In the genomic region with DNA sequence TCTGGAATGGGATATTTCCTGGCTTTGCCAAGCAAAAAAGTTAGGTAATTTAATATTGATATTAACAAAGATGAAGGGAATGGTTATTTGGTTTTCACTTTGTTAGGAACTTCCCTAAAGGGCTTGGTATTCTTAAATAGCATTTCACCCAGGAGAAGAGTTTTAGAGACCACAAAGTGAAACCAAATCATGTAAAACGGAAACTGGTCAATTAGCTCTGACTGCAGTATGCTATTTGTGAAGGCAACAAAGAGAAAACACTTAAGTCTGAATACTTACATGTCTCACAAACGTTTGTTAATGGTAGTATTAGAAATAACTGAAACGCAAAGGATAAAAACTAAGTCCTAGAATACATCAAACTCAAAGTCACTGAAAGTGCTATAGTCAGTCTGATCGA, we compare ENCODE assay signal across 10 cellular contexts. TPM values are rescaled to one million over a fixed set of nuclear protein-coding genes. Genes with fewer than 3 reads are reported as not detected.
DNase-seq lines count a peak whose midpoint lies in the region; ATAC-seq and TF ChIP-seq lines count a peak whose summit lies in the region.
"Had no signal": no experiment of that assay in that cellular context is flagged by ENCODE, and none has a peak within 500 bp of the region (broad histone marks: within the 10 kb centered on the region; RNA-seq: fewer than 3 reads in every experiment).

No MANE protein-coding gene starts in this region.

- no peak for TF ChIP-seq POLR2A in testis (IDR thresholded peaks at IDR 0.05)

- no peaks in the 10 kb centered on the region for H4K20me1 ChIP-seq in BLaER1

- H3K27ac ChIP-seq in BLaER1 (0 out of 2 replicates have a peak overlapping the region, but pooled peaks have one; percentile 28), tibial artery (no peak overlapping the region), testis (no peak overlapping the region)

- H3K27me3 ChIP-seq in BLaER1 = no peaks in the 10 kb centered on the region
- H3K27me3 ChIP-seq in tibial artery = no peaks in the 10 kb centered on the region
- H3K27me3 ChIP-seq in testis = no peaks in the 10 kb centered on the region

- H3K4me2 ChIP-seq in BLaER1 = peak overlapping the region; percentile 75

- H3K36me3 ChIP-seq in BLaER1 = no peaks in the 10 kb centered on the region
- H3K36me3 ChIP-seq in tibial artery = no peaks in the 10 kb centered on the region
- no peaks in the 10 kb centered on the region for H3K36me3 ChIP-seq in testis (ENCODE audit: low read depth, missing control alignments)

- ATAC-seq in GM19035 (IDR thresholded peaks at IDR 0.05; ENCODE audit: unreplicated experiment) (peak; percentile 86), HG02763 (IDR thresholded peaks at IDR 0.05; ENCODE audit: unreplicated experiment) (peak; percentile 70)
- ATAC-seq: activated T-helper 17 cell treated with anti-CD3 and anti-CD28 coated beads, Interleukin-2, amount 50 U/mL, for 72 hours had no signal

- DNase-seq in MV-4-11 (lab: John Stamatoyannopoulos, UW) (peak; percentile 65), NCI-H187 treated with DMSO at 0.1 percent for 48 hours (lab: John Stamatoyannopoulos, UW) (no peak), tibial artery (no peak), pons (ENCODE audit: low spot score) (no peak), testis (no peak)
- DNase-seq: NCI-H526 treated with DMSO at 0.1 percent for 48 hours had no signal

- H3K9me3 ChIP-seq in BLaER1 (no peaks in the 10 kb centered on the region), tibial artery (no peaks in the 10 kb centered on the region), testis (no peaks in the 10 kb centered on the region)

- H3K9ac ChIP-seq in BLaER1 = no peak overlapping the region

- 39 to 50% methylated on average over 4 of the region's 4 CpGs for WGBS in testis, 2 donors

- TF ChIP-seq CTCF in tibial artery (IDR thresholded peaks at IDR 0.05) = no peak
- no peak for TF ChIP-seq CTCF in testis (IDR thresholded peaks at IDR 0.05)

- H3K4me1 ChIP-seq in BLaER1 (peaks cover 19% of the 10 kb centered on the region), tibial artery (peaks cover 0 to 5% (median 4%) of the 10 kb centered on the region in 4 donors), testis (peaks cover 4% of the 10 kb centered on the region)

- H3K4me3 ChIP-seq in BLaER1 (no peak overlapping the region), tibial artery (no peak overlapping the region), testis (no peak overlapping the region)

- intact Hi-C loops in tibial artery (cut with DNase I; ENCODE audit: low total_unique reads) (loop anchor here (5.0 kb wide), 1 partner anchor 1068 kb away; no protein-coding TSS in a partner anchor), testis (cut with DNase I; ENCODE audit: low total_unique reads) (no loop called here)

RNA-seq across cellular contexts. Expression of a gene that starts 32.4 kb away (rescaled TPM):
- 10 to 100 TPM; 31.0 to 36.9 TPM for total RNA-seq in testis
- polyA plus RNA-seq in testis (ENCODE audit: insufficient read depth, low read depth, low replicate concordance) = 19.3 TPM
